In the genomic region with DNA sequence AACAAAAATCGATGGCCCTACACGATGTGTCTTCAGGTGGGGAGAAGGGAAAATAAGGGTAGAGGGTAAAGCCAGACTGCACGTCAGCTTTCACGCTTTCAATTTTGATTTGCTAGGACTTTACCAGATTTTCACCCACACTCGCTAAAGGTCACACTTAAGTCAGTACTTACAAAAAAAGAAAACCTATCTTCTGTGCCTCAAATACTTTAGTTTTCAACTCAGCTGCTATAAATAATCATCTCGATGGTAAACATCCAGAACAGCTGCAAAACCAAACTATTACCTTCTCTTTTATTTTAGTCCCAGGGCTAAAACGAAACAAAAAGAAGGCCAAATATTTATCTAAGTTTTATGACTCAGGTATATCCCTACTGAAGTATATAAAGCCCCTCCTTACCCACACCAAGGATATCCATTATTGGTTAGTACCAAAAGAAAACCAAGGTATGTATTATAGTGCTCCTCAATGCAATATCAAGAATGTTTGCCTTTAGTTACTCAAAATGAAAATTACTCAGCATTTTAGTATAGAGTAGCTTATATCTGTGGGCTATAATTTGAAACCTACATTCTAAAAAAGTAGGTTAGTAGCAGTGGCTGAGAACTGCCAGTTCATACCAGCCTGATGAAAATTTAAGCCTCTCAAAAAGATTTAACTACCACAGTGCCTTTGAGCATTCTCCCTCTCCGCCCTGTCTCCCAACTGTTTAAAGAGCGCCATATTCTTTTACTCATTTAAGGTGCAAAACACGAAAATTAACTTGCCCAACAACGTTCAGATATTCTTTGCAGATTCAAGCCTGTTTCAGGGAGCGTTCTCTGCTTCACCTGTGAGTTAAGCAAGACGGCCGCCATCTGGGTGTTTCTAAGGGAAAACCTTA, we compare ENCODE assay signal across 8 cellular contexts. TPM values are rescaled to one million over a fixed set of nuclear protein-coding genes. Genes with fewer than 3 reads are reported as not detected.
DNase-seq lines count a peak whose midpoint lies in the region; ATAC-seq and TF ChIP-seq lines count a peak whose summit lies in the region.

No MANE protein-coding gene starts in this region.

- peaks cover 51% of the 10 kb centered on the region for H4K20me1 ChIP-seq in SU-DHL-6 (ENCODE audit: low read depth, low read length)

- H3K4me1 ChIP-seq in right cardiac atrium (ENCODE audit: control insufficient read depth, insufficient read depth, low read length) (peaks cover 11% of the 10 kb centered on the region), spleen (peaks cover 55 to 68% (median 65%) of the 10 kb centered on the region in 6 donors)

- intact Hi-C loops in right cardiac atrium (cut with DNase I) (loop anchor here in 1 of 4 donors (5.0 kb wide), 1 partner anchor 39 kb away; the partner anchor contains the start of gene NRAS), spleen (cut with DNase I; ENCODE audit: low total_unique reads) (loop anchor here (5.0 kb wide), 1 partner anchor 39 kb away; the partner anchor contains the start of gene NRAS)

- peaks cover 65% of the 10 kb centered on the region for H3K79me2 ChIP-seq in SU-DHL-6 (ENCODE audit: insufficient read depth, low read length)

- peak overlapping the region; percentile 98 for H3K9ac ChIP-seq in SU-DHL-6 (ENCODE audit: low read length)

- H3K9me3 ChIP-seq in SU-DHL-6 (ENCODE audit: insufficient read depth, low read length) (no peaks in the 10 kb centered on the region), right cardiac atrium (ENCODE audit: control insufficient read depth, low read length) (no peaks in the 10 kb centered on the region), spleen (no peaks in the 10 kb centered on the region)

- peaks cover 14% of the 10 kb centered on the region for H3F3A ChIP-seq in SU-DHL-6 (ENCODE audit: insufficient read depth)

- no peaks in the 10 kb centered on the region for H3K27me3 ChIP-seq in SU-DHL-6 (ENCODE audit: low read length)
- H3K27me3 ChIP-seq in right cardiac atrium (ENCODE audit: control insufficient read depth, insufficient read depth): no peaks in the 10 kb centered on the region
- no peaks in the 10 kb centered on the region for H3K27me3 ChIP-seq in spleen (replicated peaks in 1 of 7)

- ATAC-seq in HG02763 (IDR thresholded peaks at IDR 0.05; ENCODE audit: unreplicated experiment) (peak; percentile 36), right cardiac atrium (no peak), HG03457 (IDR thresholded peaks at IDR 0.05; ENCODE audit: unreplicated experiment) (no peak)

- peak; percentile 44 for DNase-seq in NCI-H82 (lab: John Stamatoyannopoulos, UW)
- DNase-seq in NCI-H82 treated with DMSO at 0.1 percent for 48 hours (lab: John Stamatoyannopoulos, UW; ENCODE audit: unreplicated experiment): no peak
- no peak for DNase-seq in right cardiac atrium
- DNase-seq in spleen: no peak
- no peak for DNase-seq in ecto neural progenitor cell (ENCODE audit: low spot score)

- H3K4me2 ChIP-seq in SU-DHL-6 (ENCODE audit: low read depth, low read length, poor library complexity, severe bottlenecking): peak overlapping the region; percentile 88

- WGBS in right cardiac atrium: 28% methylated on average over 14 of the region's 14 CpGs
- WGBS in spleen, 5 donors: 24 to 31% (median 27%) methylated on average over 14 of the region's 14 CpGs

- no peaks in the 10 kb centered on the region for H3K9me2 ChIP-seq in SU-DHL-6 (replicated peaks; ENCODE audit: insufficient read depth, low read length)

- peak overlapping the region; percentile 92 for H3K27ac ChIP-seq in SU-DHL-6 (ENCODE audit: low read depth, low read length)
- peak overlapping the region; percentile 6 for H3K27ac ChIP-seq in right cardiac atrium (ENCODE audit: low read length)
- peak overlapping the region in 7 of 8 donors; percentile 98 to 100 (median 100) for H3K27ac ChIP-seq in spleen

- H2AFZ ChIP-seq in SU-DHL-6 (ENCODE audit: low read depth, low read length, severe bottlenecking): no peak overlapping the region

- 0 out of 2 replicates have a peak, but pooled peaks cover 2% of the 10 kb centered on the region for H3K36me3 ChIP-seq in SU-DHL-6 (ENCODE audit: low read length)
- H3K36me3 ChIP-seq in spleen: no peaks in the 10 kb centered on the region

- H3K4me3 ChIP-seq in SU-DHL-6 (ENCODE audit: insufficient read depth, low read length, poor library complexity, severe bottlenecking): peak overlapping the region; percentile 96
- H3K4me3 ChIP-seq in right cardiac atrium (ENCODE audit: low read length): peak overlapping the region; percentile 85
- peak overlapping the region; percentile 61 to 84 (median 80) for H3K4me3 ChIP-seq in spleen

- TF ChIP-seq CTCF in SU-DHL-6 (IDR thresholded peaks at IDR 0.05; ENCODE audit: insufficient read depth, low read length, poor library complexity, severe bottlenecking): no peak
- no peak for TF ChIP-seq CTCF in spleen (IDR thresholded peaks at IDR 0.05 in 8 of 11, conservative IDR thresholded peaks at IDR 0.05 in 3 of 11)

- no peak for TF ChIP-seq POLR2A in spleen (IDR thresholded peaks at IDR 0.05)

RNA-seq across cellular contexts. Expression of gene CSDE1, which starts 1.5 kb away (rescaled TPM):
- total RNA-seq in right cardiac atrium (100 to 1,000 TPM; 699 to 819 (median 772) TPM), spleen (1,000 to 10,000 TPM in 2 of 7 donors, 100 to 1,000 TPM in 5; 407 to 1,126 (median 475) TPM)
- polyA plus RNA-seq in right cardiac atrium (227 TPM), spleen (100 to 1,000 TPM; 102 to 134 (median 120) TPM)

RNA-seq across cellular contexts. Expression of gene SIKE1, which starts 24.2 kb away (rescaled TPM):
- 10 to 100 TPM; 31.3 to 36.9 (median 34.7) TPM for total RNA-seq in right cardiac atrium
- polyA plus RNA-seq in right cardiac atrium: 17.9 TPM
- 10 to 100 TPM; 28.1 to 51.0 (median 39.8) TPM for total RNA-seq in spleen
- 10 to 100 TPM; 10.1 to 16.2 (median 16.1) TPM for polyA plus RNA-seq in spleen

RNA-seq across cellular contexts. Expression of gene NRAS, which starts 39.7 kb away (rescaled TPM):
- total RNA-seq in right cardiac atrium (10 to 100 TPM in 1 of 4 donors, 1 to 10 TPM in 3; 7.3 to 12.8 (median 8.9) TPM), spleen (10 to 100 TPM; 27.0 to 45.3 (median 32.5) TPM)
- polyA plus RNA-seq in right cardiac atrium (4.8 TPM), spleen (10 to 100 TPM; 14.0 to 21.0 (median 18.1) TPM)

Comparison
In these comparisons a context has a peak if more than half of its experiments do, and no peak if none do; other contexts are left out.
1. H3K27ac ChIP-seq: peak in every context shown above with its lines; median percentile 100 in spleen; 92 in SU-DHL-6; 6 in right cardiac atrium.